In genomic region chr6:159777240-159777904, GRCh38 we compare ENCODE assay signal across 17 cellular contexts. TPM values are rescaled to one million over a fixed set of nuclear protein-coding genes. Genes with fewer than 3 reads are reported as not detected.
DNase-seq lines count a peak whose midpoint lies in the region; ATAC-seq and TF ChIP-seq lines count a peak whose summit lies in the region.
"Had no signal": no experiment of that assay in that cellular context is flagged by ENCODE, and none has a peak within 500 bp of the region (broad histone marks: within the 10 kb centered on the region; RNA-seq: fewer than 3 reads in every experiment).

No MANE protein-coding gene starts in this region.

- no peak overlapping the region for H3K27ac ChIP-seq in breast epithelium
- no peak overlapping the region for H3K27ac ChIP-seq in sigmoid colon
- H3K27ac ChIP-seq: gastrocnemius medialis had no signal

- H3K4me3 ChIP-seq in breast epithelium = no peak overlapping the region
- no peak overlapping the region for H3K4me3 ChIP-seq in sigmoid colon
- H3K4me3 ChIP-seq: gastrocnemius medialis had no signal

- POLR2A ChIA-PET in activated CD4-positive, alpha-beta memory T cell treated with anti-CD3 and anti-CD28 coated beads for 36 hours (lab: Charles Lee) = no interaction called here

- no peak for TF ChIP-seq EP300 in sigmoid colon (IDR thresholded peaks at IDR 0.05)

- H3K9me3 Mint-ChIP-seq in stimulated activated naive CD8-positive, alpha-beta T cell treated with anti-CD3 and anti-CD28 coated beads, Interleukin-15, Interleukin-2, amounts not matched to agents 100 ng/mL and 50 ng/mL, for 24 hours = no peaks in the 10 kb centered on the region
- H3K9me3 Mint-ChIP-seq in stimulated activated naive CD8-positive, alpha-beta T cell treated with anti-CD3 and anti-CD28 coated beads, Interleukin-15, amount 100 ng/mL, for 72 hours = no peaks in the 10 kb centered on the region
- H3K9me3 Mint-ChIP-seq in activated CD4-positive, alpha-beta memory T cell treated with anti-CD3 and anti-CD28 coated beads for 36 hours = no peaks in the 10 kb centered on the region
- H3K9me3 Mint-ChIP-seq: activated T-cell treated with anti-CD3 and anti-CD28 coated beads, Interleukin-2, amount 50 U/mL, for 4 hours had no signal

- no peak for DNase-seq in stimulated activated naive CD8-positive, alpha-beta T cell treated with anti-CD3 and anti-CD28 coated beads, Interleukin-15, amount 100 ng/mL, for 72 hours
- no peak for DNase-seq in activated CD4-positive, alpha-beta memory T cell treated with anti-CD3 and anti-CD28 coated beads for 36 hours
- DNase-seq in left colon (peak in 1 of 2 donors; percentile 42), breast epithelium (ENCODE audit: low spot score in 2 of 2) (no peak), nucleus accumbens (lab: John Stamatoyannopoulos, UW) (no peak), sigmoid colon (no peak)
- DNase-seq in stimulated activated naive CD4-positive, alpha-beta T cell treated with Interleukin-2 at 50 U/mL for 16 hours (lab: John Stamatoyannopoulos, UW) = no peak
- DNase-seq: activated CD4-positive, alpha-beta T cell treated with anti-CD3 and anti-CD28 coated beads for 48 hours; activated T-cell treated with anti-CD3 and anti-CD28 coated beads, Interleukin-2, amount 50 U/mL, for 4 hours; gastrocnemius medialis; GOT3; kidney glomerular epithelial cell; mesendoderm; NCI-H524 treated with DMSO at 0.1 percent for 48 hours; SW 1271 had no signal

- no peak overlapping the region for H3K4me3 Mint-ChIP-seq in stimulated activated naive CD8-positive, alpha-beta T cell treated with anti-CD3 and anti-CD28 coated beads, Interleukin-15, Interleukin-2, amounts not matched to agents 100 ng/mL and 50 ng/mL, for 24 hours
- no peak overlapping the region for H3K4me3 Mint-ChIP-seq in stimulated activated naive CD8-positive, alpha-beta T cell treated with anti-CD3 and anti-CD28 coated beads, Interleukin-15, amount 100 ng/mL, for 72 hours
- no peak overlapping the region for H3K4me3 Mint-ChIP-seq in activated CD4-positive, alpha-beta memory T cell treated with anti-CD3 and anti-CD28 coated beads for 36 hours
- H3K4me3 Mint-ChIP-seq: activated T-cell treated with anti-CD3 and anti-CD28 coated beads, Interleukin-2, amount 50 U/mL, for 4 hours had no signal

- H3K4me1 Mint-ChIP-seq in stimulated activated naive CD8-positive, alpha-beta T cell treated with anti-CD3 and anti-CD28 coated beads, Interleukin-15, Interleukin-2, amounts not matched to agents 100 ng/mL and 50 ng/mL, for 24 hours (ENCODE audit: low read depth) = peaks cover 6% of the 10 kb centered on the region
- peaks cover 9% of the 10 kb centered on the region for H3K4me1 Mint-ChIP-seq in stimulated activated naive CD8-positive, alpha-beta T cell treated with anti-CD3 and anti-CD28 coated beads, Interleukin-15, amount 100 ng/mL, for 72 hours
- peaks cover 8% of the 10 kb centered on the region for H3K4me1 Mint-ChIP-seq in activated CD4-positive, alpha-beta memory T cell treated with anti-CD3 and anti-CD28 coated beads for 36 hours (ENCODE audit: low read depth)

- H3K36me3 ChIP-seq in breast epithelium (peaks cover 4% of the 10 kb centered on the region), sigmoid colon (peaks cover 17 to 80% (median 37%) of the 10 kb centered on the region in 4 donors)

- peak overlapping the region; percentile 53 for H3K27ac Mint-ChIP-seq in stimulated activated naive CD8-positive, alpha-beta T cell treated with anti-CD3 and anti-CD28 coated beads, Interleukin-15, Interleukin-2, amounts not matched to agents 100 ng/mL and 50 ng/mL, for 24 hours
- H3K27ac Mint-ChIP-seq in stimulated activated naive CD8-positive, alpha-beta T cell treated with anti-CD3 and anti-CD28 coated beads, Interleukin-15, amount 100 ng/mL, for 72 hours = peak overlapping the region in 1 of 2 donors; percentile 36
- H3K27ac Mint-ChIP-seq in activated CD4-positive, alpha-beta memory T cell treated with anti-CD3 and anti-CD28 coated beads for 36 hours = peak overlapping the region; percentile 40

- TF ChIP-seq CTCF in breast epithelium (IDR thresholded peaks at IDR 0.05) = no peak
- TF ChIP-seq CTCF in sigmoid colon (IDR thresholded peaks at IDR 0.05) = no peak

- 31 to 63% methylated on average over 7 of the region's 7 CpGs for WGBS in sigmoid colon, 2 donors

- no peak for ATAC-seq in stimulated activated naive CD8-positive, alpha-beta T cell treated with anti-CD3 and anti-CD28 coated beads, Interleukin-15, amount 100 ng/mL, for 72 hours
- ATAC-seq in left colon = peak; percentile 91
- ATAC-seq: activated T-cell treated with anti-CD3 and anti-CD28 coated beads, Interleukin-2, amount 50 U/mL, for 4 hours; gastrocnemius medialis had no signal

- H3K36me3 Mint-ChIP-seq in stimulated activated naive CD8-positive, alpha-beta T cell treated with anti-CD3 and anti-CD28 coated beads, Interleukin-15, Interleukin-2, amounts not matched to agents 100 ng/mL and 50 ng/mL, for 24 hours (ENCODE audit: low read depth) = peaks cover 71% of the 10 kb centered on the region
- peaks cover 60% of the 10 kb centered on the region for H3K36me3 Mint-ChIP-seq in activated CD4-positive, alpha-beta memory T cell treated with anti-CD3 and anti-CD28 coated beads for 36 hours

- CTCF ChIA-PET in activated CD4-positive, alpha-beta memory T cell treated with anti-CD3 and anti-CD28 coated beads for 36 hours (lab: Charles Lee) = no interaction called here

- no peaks in the 10 kb centered on the region for H3K27me3 Mint-ChIP-seq in stimulated activated naive CD8-positive, alpha-beta T cell treated with anti-CD3 and anti-CD28 coated beads, Interleukin-15, Interleukin-2, amounts not matched to agents 100 ng/mL and 50 ng/mL, for 24 hours
- H3K27me3 Mint-ChIP-seq in stimulated activated naive CD8-positive, alpha-beta T cell treated with anti-CD3 and anti-CD28 coated beads, Interleukin-15, amount 100 ng/mL, for 72 hours = no peaks in the 10 kb centered on the region
- H3K27me3 Mint-ChIP-seq in activated CD4-positive, alpha-beta memory T cell treated with anti-CD3 and anti-CD28 coated beads for 36 hours = no peaks in the 10 kb centered on the region

- H3K9me3 ChIP-seq in breast epithelium (no peaks in the 10 kb centered on the region), sigmoid colon (no peaks in the 10 kb centered on the region)
- H3K9me3 ChIP-seq: gastrocnemius medialis had no signal

- H3K27me3 ChIP-seq in breast epithelium = no peaks in the 10 kb centered on the region
- no peaks in the 10 kb centered on the region for H3K27me3 ChIP-seq in sigmoid colon
- H3K27me3 ChIP-seq: gastrocnemius medialis had no signal

- H3K4me1 ChIP-seq in breast epithelium = no peaks in the 10 kb centered on the region
- no peaks in the 10 kb centered on the region for H3K4me1 ChIP-seq in sigmoid colon
- H3K4me1 ChIP-seq: gastrocnemius medialis had no signal

- TF ChIP-seq POLR2A in breast epithelium (IDR thresholded peaks at IDR 0.05) = no peak
- no peak for TF ChIP-seq POLR2A in sigmoid colon (IDR thresholded peaks at IDR 0.05)

- intact Hi-C loops in activated CD4-positive, alpha-beta memory T cell treated with anti-CD3 and anti-CD28 coated beads for 36 hours (cut with micrococcal nuclease) = no loop called here
- intact Hi-C loops in left colon (cut with DNase I, micrococcal nuclease) = no loop called here
- intact Hi-C loops in breast epithelium (cut with DNase I; ENCODE audit: low total_unique reads) = no loop called here
- intact Hi-C loops in sigmoid colon (cut with DNase I) = no loop called here

RNA-seq across cellular contexts. Expression of gene TCP1, which starts 12.0 kb away (rescaled TPM):
- 100 to 1,000 TPM; 429 to 438 TPM for total RNA-seq in activated CD4-positive, alpha-beta memory T cell treated with anti-CD3 and anti-CD28 coated beads for 36 hours
- total RNA-seq in left colon = 100 to 1,000 TPM; 165 to 172 TPM
- 100 to 1,000 TPM; 119 to 151 (median 137) TPM for total RNA-seq in breast epithelium
- 100 to 1,000 TPM; 117 to 123 (median 119) TPM for total RNA-seq in sigmoid colon
- 100 to 1,000 TPM in 2 of 3 donors, 10 to 100 TPM in 1; 88.9 to 130 (median 114) TPM for polyA plus RNA-seq in sigmoid colon

RNA-seq across cellular contexts. Expression of gene MRPL18, which starts 12.9 kb away (rescaled TPM):
- total RNA-seq in activated CD4-positive, alpha-beta memory T cell treated with anti-CD3 and anti-CD28 coated beads for 36 hours = 10 to 100 TPM; 84.6 to 89.9 TPM
- total RNA-seq in left colon = 10 to 100 TPM; 66.9 to 72.5 TPM
- 10 to 100 TPM; 52.8 to 72.9 (median 68.2) TPM for total RNA-seq in breast epithelium
- total RNA-seq in sigmoid colon = 100 to 1,000 TPM in 1 of 4 donors, 10 to 100 TPM in 3; 61.6 to 115 (median 86.3) TPM
- 10 to 100 TPM; 84.7 to 96.1 (median 92.0) TPM for polyA plus RNA-seq in sigmoid colon

RNA-seq across cellular contexts. Expression of gene ACAT2, which starts 15.5 kb away (rescaled TPM):
- total RNA-seq in activated CD4-positive, alpha-beta memory T cell treated with anti-CD3 and anti-CD28 coated beads for 36 hours = 100 to 1,000 TPM; 115 to 116 TPM
- total RNA-seq in left colon (100 to 1,000 TPM in 1 of 2 donors, 10 to 100 TPM in 1; 72.8 to 114 TPM), breast epithelium (10 to 100 TPM in 2 of 3 donors, 1 to 10 TPM in 1; 9.4 to 10.5 (median 10.1) TPM), sigmoid colon (10 to 100 TPM in 1 of 4 donors, 1 to 10 TPM in 3; 4.1 to 12.1 (median 5.2) TPM)
- 10 to 100 TPM; 42.0 to 85.1 (median 79.3) TPM for polyA plus RNA-seq in sigmoid colon

RNA-seq across cellular contexts. Expression of gene PNLDC1, which starts 22.7 kb away (rescaled TPM):
- total RNA-seq in activated CD4-positive, alpha-beta memory T cell treated with anti-CD3 and anti-CD28 coated beads for 36 hours = under 1 TPM; 0.29 to 0.31 TPM
- total RNA-seq in left colon = not detected
- total RNA-seq in breast epithelium = under 1 TPM in 2 of 3 donors, not detected in 1; 0.29 to 0.66 TPM
- total RNA-seq in sigmoid colon = 1 to 10 TPM in 1 of 4 donors, under 1 TPM in 1, not detected in 2; 0.71 to 1.1 TPM
- under 1 TPM in 1 of 3 donors, not detected in 2; 0.13 TPM for polyA plus RNA-seq in sigmoid colon
- total RNA-seq: gastrocnemius medialis, temporal lobe had no signal

RNA-seq across cellular contexts. Expression of gene WTAP, which starts 50.1 kb away (rescaled TPM):
- total RNA-seq in activated CD4-positive, alpha-beta memory T cell treated with anti-CD3 and anti-CD28 coated beads for 36 hours = 10 to 100 TPM; 87.6 to 90.2 TPM
- total RNA-seq in left colon = 10 to 100 TPM; 73.4 to 79.3 TPM
- 100 to 1,000 TPM; 115 to 153 (median 116) TPM for total RNA-seq in breast epithelium
- 10 to 100 TPM; 64.5 to 93.8 (median 75.6) TPM for total RNA-seq in sigmoid colon
- polyA plus RNA-seq in sigmoid colon = 10 to 100 TPM; 55.9 to 76.1 (median 65.7) TPM

Comparison
In these comparisons a context has a peak if more than half of its experiments do, and no peak if none do; other contexts are left out.
1. RNA of gene ACAT2, which starts 15.5 kb away (total RNA-seq): 115 to 116 TPM in activated CD4-positive, alpha-beta memory T cell treated with anti-CD3 and anti-CD28 coated beads for 36 hours and 72.8 to 114 TPM in left colon; 9.4 to 10.5 TPM in breast epithelium and 4.1 to 12.1 TPM in sigmoid colon; every median in the first group is over 4 times any median in the second.